8 cellular contexts compared by ENCODE assay signal in genomic region chr3:101677436-101678286, GRCh38. TPM values are rescaled to one million over a fixed set of nuclear protein-coding genes. Genes with fewer than 3 reads are reported as not detected.
DNase-seq lines count a peak whose midpoint lies in the region; ATAC-seq and TF ChIP-seq lines count a peak whose summit lies in the region.

No MANE protein-coding gene starts in this region.

- peak overlapping the region; percentile 48 for H3K4me3 ChIP-seq in AG04449 (ENCODE audit: low read depth, low read length)
- H3K4me3 ChIP-seq in Karpas-422 (ENCODE audit: low read length): peak overlapping the region; percentile 94
- H3K4me3 ChIP-seq in muscle layer of colon (ENCODE audit: low read depth in 1 of 2, low read length in 2 of 2): peak overlapping the region; percentile 34 to 81

- H3K36me3 ChIP-seq in Karpas-422 (ENCODE audit: insufficient read depth, low read length) (peaks cover 25% of the 10 kb centered on the region), muscle layer of colon (ENCODE audit: insufficient read depth, low read length) (peaks cover 22% of the 10 kb centered on the region)

- peaks cover 26% of the 10 kb centered on the region for H4K20me1 ChIP-seq in Karpas-422 (ENCODE audit: insufficient read depth, low read depth, low read length)

- DNase-seq in AG04449 (ENCODE audit: low read depth, low spot score) (no peak), Karpas-422 (peak; percentile 72), chondrocyte (ENCODE audit: low spot score) (no peak), glomerular visceral epithelial cell (ENCODE audit: extremely low spot score) (no peak)

- H3K79me2 ChIP-seq in Karpas-422 (ENCODE audit: low read length): peaks cover 35% of the 10 kb centered on the region

- H3K27me3 ChIP-seq in Karpas-422 (ENCODE audit: low read length): no peaks in the 10 kb centered on the region
- H3K27me3 ChIP-seq in muscle layer of colon (ENCODE audit: control insufficient read depth in 1 of 2, insufficient read depth in 2 of 2, low read length in 2 of 2): no peaks in the 10 kb centered on the region

- H3K27ac ChIP-seq in Karpas-422 (ENCODE audit: low read length) (peak overlapping the region; percentile 62), muscle layer of colon (ENCODE audit: low read depth, low read length) (peak overlapping the region; percentile 41)

- H3K4me2 ChIP-seq in Karpas-422 (ENCODE audit: low read depth, low read length, poor library complexity, severe bottlenecking): peak overlapping the region; percentile 86

- no peaks in the 10 kb centered on the region for H3K9me3 Mint-ChIP-seq in chondrocyte (ENCODE audit: low read depth)

- H2AFZ ChIP-seq in Karpas-422 (ENCODE audit: low read length): no peak overlapping the region

- H3K9me3 ChIP-seq in Karpas-422 (ENCODE audit: low read length): no peaks in the 10 kb centered on the region
- no peaks in the 10 kb centered on the region for H3K9me3 ChIP-seq in muscle layer of colon (ENCODE audit: low read length)

- peaks cover 40% of the 10 kb centered on the region for H3K4me1 Mint-ChIP-seq in chondrocyte (ENCODE audit: low read depth)

- peak overlapping the region; percentile 86 for H3K4me3 Mint-ChIP-seq in chondrocyte (ENCODE audit: unreplicated experiment)

- peak overlapping the region; percentile 96 for H3K27ac Mint-ChIP-seq in chondrocyte (ENCODE audit: unreplicated experiment)

- H3K4me1 ChIP-seq in Karpas-422 (ENCODE audit: low read length): peaks cover 28% of the 10 kb centered on the region
- H3K4me1 ChIP-seq in muscle layer of colon (ENCODE audit: insufficient read depth, low read length): peaks cover 22% of the 10 kb centered on the region

- CTCF ChIA-PET in AG04449 (lab: Yijun Ruan, JAX): interaction anchor here (1.0 to 4.7 kb wide), 9 partner anchors 9 to 104 kb away, joined by 3 to 35 read pairs (median 4); partner anchors contain the start of genes PCNP and RPL24

- POLR2A ChIA-PET in AG04449 (lab: Yijun Ruan, JAX): interaction anchor here (1.5 to 4.7 kb wide), 3 partner anchors 8 to 104 kb away, joined by 6 to 38 read pairs (median 6); partner anchors contain the start of genes PCNP and RPL24

- H3K27me3 Mint-ChIP-seq in chondrocyte (ENCODE audit: low read depth): no peaks in the 10 kb centered on the region

- H3K9ac ChIP-seq in Karpas-422 (ENCODE audit: low read length) (peak overlapping the region; percentile 67), muscle layer of colon (ENCODE audit: low read length) (no peak overlapping the region)

- TF ChIP-seq CTCF in AG04449 (IDR thresholded peaks at IDR 0.05; ENCODE audit: insufficient read depth, low read length, missing control alignments): no peak
- TF ChIP-seq CTCF in chondrocyte (IDR thresholded peaks at IDR 0.05): peak; percentile 52

- no peaks in the 10 kb centered on the region for H3K9me2 ChIP-seq in Karpas-422 (replicated peaks; ENCODE audit: insufficient read depth, low read length)

- H3K36me3 Mint-ChIP-seq in chondrocyte (ENCODE audit: low read depth): peaks cover 19% of the 10 kb centered on the region

- no peak for ATAC-seq in GM18858 (IDR thresholded peaks at IDR 0.05; ENCODE audit: unreplicated experiment)
- ATAC-seq in GM21390 (IDR thresholded peaks at IDR 0.05; ENCODE audit: unreplicated experiment): no peak
- ATAC-seq in GM18517 (IDR thresholded peaks at IDR 0.05; ENCODE audit: unreplicated experiment): no peak

RNA-seq across cellular contexts. Expression of gene ZBTB11, which starts 0.7 kb away (rescaled TPM):
- 19.0 and 28.9 TPM in 2 replicates for total RNA-seq in Karpas-422 (2014; rRNA removed; shearing (Covaris generic); ENCODE audit: low replicate concordance)
- 13.3 to 17.7 TPM (median 14.7 TPM) in 3 replicates for total RNA-seq in chondrocyte

RNA-seq across cellular contexts. Expression of gene RPL24, which starts 8.9 kb away (rescaled TPM):
- total RNA-seq in Karpas-422 (2014; rRNA removed; shearing (Covaris generic); ENCODE audit: low replicate concordance): 3,600 and 7,010 TPM in 2 replicates
- total RNA-seq in chondrocyte: 649 to 687 TPM (median 652 TPM) in 3 replicates

RNA-seq across cellular contexts. Expression of gene CEP97, which starts 46.8 kb away (rescaled TPM):
- 15.0 and 21.7 TPM in 2 replicates for total RNA-seq in Karpas-422 (2014; rRNA removed; shearing (Covaris generic); ENCODE audit: low replicate concordance)
- total RNA-seq in chondrocyte: 8.5 to 13.7 TPM (median 11.8 TPM) in 3 replicates
